In the genomic region with DNA sequence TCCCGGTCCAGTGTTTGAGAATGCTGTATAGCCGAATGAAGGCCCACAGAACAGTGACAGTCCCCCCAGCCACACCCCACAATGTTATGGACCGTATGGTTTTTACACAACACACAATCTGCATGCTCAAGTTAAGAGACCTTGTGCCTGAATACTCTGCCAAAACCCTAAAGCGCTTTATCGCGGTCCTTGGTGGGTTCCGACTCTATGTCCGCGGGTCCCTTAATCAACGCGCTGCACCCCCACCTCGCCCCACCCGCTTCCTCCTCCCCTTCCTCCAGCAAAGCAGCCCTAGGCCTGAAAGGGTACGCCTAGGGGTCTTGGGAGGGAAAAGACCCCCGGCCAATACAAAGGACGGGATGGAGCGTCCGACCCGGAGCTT, we compare ENCODE assay signal across 8 cellular contexts. TPM values are rescaled to one million over a fixed set of nuclear protein-coding genes. Genes with fewer than 3 reads are reported as not detected.
DNase-seq lines count a peak whose midpoint lies in the region; ATAC-seq and TF ChIP-seq lines count a peak whose summit lies in the region.

No MANE protein-coding gene starts in this region.

- no peak for TF ChIP-seq POLR2A in lower leg skin (IDR thresholded peaks at IDR 0.05)

- TF ChIP-seq CTCF in chondrocyte (IDR thresholded peaks at IDR 0.05) (no peak), lower leg skin (IDR thresholded peaks at IDR 0.05) (no peak)

- peaks cover 62% of the 10 kb centered on the region for H3K4me1 Mint-ChIP-seq in chondrocyte (ENCODE audit: low read depth)

- peaks cover 30% of the 10 kb centered on the region for H3K36me3 Mint-ChIP-seq in chondrocyte (ENCODE audit: low read depth)

- H3K27me3 Mint-ChIP-seq in chondrocyte (ENCODE audit: low read depth): no peaks in the 10 kb centered on the region

- ATAC-seq in HG03159 (IDR thresholded peaks at IDR 0.05; ENCODE audit: unreplicated experiment): peak; percentile 28

- DNase-seq in NK-92 treated with Interleukin-12 subunit alpha and Interleukin-12 subunit beta, amount 100 ng/mL, for 24 hours (lab: John Stamatoyannopoulos, UW): peak; percentile 56
- no peak for DNase-seq in NK-92 (lab: John Stamatoyannopoulos, UW; ENCODE audit: unreplicated experiment)
- peak; percentile 18 for DNase-seq in T-helper 22 cell (ENCODE audit: low read depth)
- DNase-seq in chondrocyte (ENCODE audit: low spot score): no peak
- peak; percentile 22 to 88 for DNase-seq in lower leg skin (ENCODE audit: low spot score in 2 of 2)
- DNase-seq in stimulated activated CD8-positive, alpha-beta memory T cell treated with anti-CD3 and anti-CD28 coated beads, Interleukin-4, amount 100 ng/mL, for 1 hour (ENCODE audit: low read depth in 2 of 2, low spot score in 1 of 2): peak; percentile 1 to 21
- DNase-seq in RKO (ENCODE audit: low spot score): no peak

- peak overlapping the region; percentile 98 for H3K4me3 Mint-ChIP-seq in chondrocyte (ENCODE audit: unreplicated experiment)

- 0 to 1% methylated on average over 19 of the region's 19 CpGs for WGBS in lower leg skin, 2 donors

- H3K4me3 ChIP-seq in lower leg skin (ENCODE audit: low read depth, poor library complexity, severe bottlenecking): peak overlapping the region; percentile 91

- intact Hi-C loops in lower leg skin (cut with DNase I; ENCODE audit: low total_unique reads): no loop called here

- H3K9me3 Mint-ChIP-seq in chondrocyte (ENCODE audit: low read depth): peaks cover 5% of the 10 kb centered on the region

- H3K27ac Mint-ChIP-seq in chondrocyte (ENCODE audit: unreplicated experiment): peak overlapping the region; percentile 99

RNA-seq across cellular contexts. Expression of a gene that starts 0.4 kb away (rescaled TPM):
- 168 to 194 TPM (median 170 TPM) in 3 replicates for total RNA-seq in chondrocyte
- 10 to 100 TPM; 59.8 to 74.8 (median 65.0) TPM for total RNA-seq in lower leg skin

RNA-seq across cellular contexts. Expression of a gene that starts 21.0 kb away (rescaled TPM):
- total RNA-seq in chondrocyte (122 to 163 TPM (median 124 TPM) in 3 replicates), lower leg skin (100 to 1,000 TPM in 1 of 4 donors, 10 to 100 TPM in 3; 73.7 to 103 (median 86.0) TPM)

Comparison
In these comparisons a context has a peak if more than half of its experiments do, and no peak if none do; other contexts are left out.
1. DNase-seq: peak in NK-92 treated with Interleukin-12 subunit alpha and Interleukin-12 subunit beta, amount 100 ng/mL, for 24 hours (single experiment), T-helper 22 cell (single experiment), lower leg skin (2 of 2) and stimulated activated CD8-positive, alpha-beta memory T cell treated with anti-CD3 and anti-CD28 coated beads, Interleukin-4, amount 100 ng/mL, for 1 hour (2 of 2); none in NK-92 (single experiment), chondrocyte (single experiment) and RKO (single experiment).